2 cellular contexts compared by ENCODE assay signal in the genomic region with DNA sequence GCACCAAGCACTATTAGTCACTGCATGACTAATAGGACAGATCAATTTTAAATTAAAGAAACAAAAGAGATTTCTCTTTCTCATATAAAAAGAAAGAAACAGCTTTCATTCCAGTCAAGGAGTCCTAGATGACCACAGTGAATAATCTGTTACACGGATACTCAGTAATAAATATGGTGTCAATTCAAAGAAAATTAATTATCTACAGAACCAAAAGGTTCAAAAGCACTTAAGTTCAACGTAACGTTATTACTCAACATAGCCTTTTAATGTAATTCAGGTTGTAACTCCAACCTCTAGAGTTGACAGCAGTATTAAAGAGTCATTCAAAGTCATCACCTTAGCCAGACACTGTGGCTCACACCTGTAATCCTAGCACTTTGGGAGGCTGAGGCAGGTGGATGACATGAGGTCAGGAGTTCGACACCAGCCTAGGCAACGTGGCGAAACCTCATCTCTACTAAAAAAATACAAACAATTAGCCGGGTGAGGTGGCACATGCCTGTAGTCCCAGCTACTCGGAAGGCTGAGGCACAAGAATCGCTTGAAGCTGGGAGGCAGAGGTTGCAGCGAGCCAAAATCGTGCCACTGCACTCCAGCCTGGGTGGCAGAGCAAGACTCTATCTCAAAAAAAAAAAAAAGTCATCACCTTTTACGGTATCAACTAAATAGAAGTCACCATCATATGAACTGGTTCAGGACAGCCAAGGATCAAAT.
TF ChIP-seq lines count a peak whose summit lies in the region.

No MANE protein-coding gene starts in this region.

TF ChIP-seq in K562, 482 proteins besides CTCF, POLR2A, EP300 and RAD21 (continues in another document):
- TF ChIP-seq SIN3A (IDR thresholded peaks at IDR 0.05; ENCODE audit: borderline replicate concordance in 2 of 2, control insufficient read depth in 1 of 2, low read depth in 2 of 2, low read length in 2 of 2): no peak
- TF ChIP-seq, protein P1, sequence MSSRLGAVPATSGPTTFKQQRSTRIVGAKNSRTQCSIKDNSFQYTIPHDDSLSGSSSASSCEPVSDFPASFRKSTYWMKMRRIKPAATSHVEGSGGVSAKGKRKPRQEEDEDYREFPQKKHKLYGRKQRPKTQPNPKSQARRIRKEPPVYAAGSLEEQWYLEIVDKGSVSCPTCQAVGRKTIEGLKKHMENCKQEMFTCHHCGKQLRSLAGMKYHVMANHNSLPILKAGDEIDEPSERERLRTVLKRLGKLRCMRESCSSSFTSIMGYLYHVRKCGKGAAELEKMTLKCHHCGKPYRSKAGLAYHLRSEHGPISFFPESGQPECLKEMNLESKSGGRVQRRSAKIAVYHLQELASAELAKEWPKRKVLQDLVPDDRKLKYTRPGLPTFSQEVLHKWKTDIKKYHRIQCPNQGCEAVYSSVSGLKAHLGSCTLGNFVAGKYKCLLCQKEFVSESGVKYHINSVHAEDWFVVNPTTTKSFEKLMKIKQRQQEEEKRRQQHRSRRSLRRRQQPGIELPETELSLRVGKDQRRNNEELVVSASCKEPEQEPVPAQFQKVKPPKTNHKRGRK (tag; IDR thresholded peaks at IDR 0.05): no peak
- no peak for TF ChIP-seq PML (IDR thresholded peaks at IDR 0.05; ENCODE audit: low read length)
- TF ChIP-seq ARID2 (IDR thresholded peaks at IDR 0.05): no peak
- TF ChIP-seq L3MBTL2 (IDR thresholded peaks at IDR 0.05): peak; percentile 33; the same call in 1 of the 2 replicates
- no peak for TF ChIP-seq PBX2 (CRISPR knock-in tag; IDR thresholded peaks at IDR 0.05; ENCODE audit: low read depth)
- no peak for TF ChIP-seq PBX2 (tag; conservative IDR thresholded peaks at IDR 0.05; ENCODE audit: low read depth)
- no peak for TF ChIP-seq RBM14 (IDR thresholded peaks at IDR 0.05; ENCODE audit: borderline replicate concordance, insufficient read depth, low read depth, low read length)
- TF ChIP-seq ZBTB43 (CRISPR knock-in tag; IDR thresholded peaks at IDR 0.05): no peak
- no peak for TF ChIP-seq FOXK1 (CRISPR knock-in tag; IDR thresholded peaks at IDR 0.05; ENCODE audit: borderline replicate concordance)
- no peak for TF ChIP-seq ZNF212 (CRISPR knock-in tag; IDR thresholded peaks at IDR 0.05)
- no peak for TF ChIP-seq STAG1 (CRISPR knock-in tag; IDR thresholded peaks at IDR 0.05; ENCODE audit: borderline replicate concordance)
- no peak for TF ChIP-seq KLF10 (CRISPR knock-in tag; IDR thresholded peaks at IDR 0.05)
- TF ChIP-seq ZNF586 (CRISPR knock-in tag; conservative IDR thresholded peaks at IDR 0.05): no peak
- no peak for TF ChIP-seq CXXC5 (CRISPR knock-in tag; IDR thresholded peaks at IDR 0.05)
- TF ChIP-seq, protein P2, sequence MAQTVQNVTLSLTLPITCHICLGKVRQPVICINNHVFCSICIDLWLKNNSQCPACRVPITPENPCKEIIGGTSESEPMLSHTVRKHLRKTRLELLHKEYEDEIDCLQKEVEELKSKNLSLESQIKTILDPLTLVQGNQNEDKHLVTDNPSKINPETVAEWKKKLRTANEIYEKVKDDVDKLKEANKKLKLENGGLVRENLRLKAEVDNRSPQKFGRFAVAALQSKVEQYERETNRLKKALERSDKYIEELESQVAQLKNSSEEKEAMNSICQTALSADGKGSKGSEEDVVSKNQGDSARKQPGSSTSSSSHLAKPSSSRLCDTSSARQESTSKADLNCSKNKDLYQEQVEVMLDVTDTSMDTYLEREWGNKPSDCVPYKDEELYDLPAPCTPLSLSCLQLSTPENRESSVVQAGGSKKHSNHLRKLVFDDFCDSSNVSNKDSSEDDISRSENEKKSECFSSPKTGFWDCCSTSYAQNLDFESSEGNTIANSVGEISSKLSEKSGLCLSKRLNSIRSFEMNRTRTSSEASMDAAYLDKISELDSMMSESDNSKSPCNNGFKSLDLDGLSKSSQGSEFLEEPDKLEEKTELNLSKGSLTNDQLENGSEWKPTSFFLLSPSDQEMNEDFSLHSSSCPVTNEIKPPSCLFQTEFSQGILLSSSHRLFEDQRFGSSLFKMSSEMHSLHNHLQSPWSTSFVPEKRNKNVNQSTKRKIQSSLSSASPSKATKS (CRISPR knock-in tag; IDR thresholded peaks at IDR 0.05): no peak
- no peak for TF ChIP-seq CEBPG (CRISPR knock-in tag; IDR thresholded peaks at IDR 0.05)
- TF ChIP-seq CEBPG (tag; conservative IDR thresholded peaks at IDR 0.05 in 1 of 2, IDR thresholded peaks at IDR 0.05 in 1 of 2): 0 out of 4 replicates have a peak, but pooled peaks of 1 of the 2 experiments have one; percentile 11
- TF ChIP-seq, protein P3, sequence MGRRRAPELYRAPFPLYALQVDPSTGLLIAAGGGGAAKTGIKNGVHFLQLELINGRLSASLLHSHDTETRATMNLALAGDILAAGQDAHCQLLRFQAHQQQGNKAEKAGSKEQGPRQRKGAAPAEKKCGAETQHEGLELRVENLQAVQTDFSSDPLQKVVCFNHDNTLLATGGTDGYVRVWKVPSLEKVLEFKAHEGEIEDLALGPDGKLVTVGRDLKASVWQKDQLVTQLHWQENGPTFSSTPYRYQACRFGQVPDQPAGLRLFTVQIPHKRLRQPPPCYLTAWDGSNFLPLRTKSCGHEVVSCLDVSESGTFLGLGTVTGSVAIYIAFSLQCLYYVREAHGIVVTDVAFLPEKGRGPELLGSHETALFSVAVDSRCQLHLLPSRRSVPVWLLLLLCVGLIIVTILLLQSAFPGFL (CRISPR knock-in tag; IDR thresholded peaks at IDR 0.05): no peak
- TF ChIP-seq PYGO2 (tag; IDR thresholded peaks at IDR 0.05): no peak
- TF ChIP-seq MAFF (IDR thresholded peaks at IDR 0.05; ENCODE audit: low read length): no peak

TF ChIP-seq in GM12891, 5 proteins besides CTCF, POLR2A, EP300 and RAD21 (continued from another document):
- no peak for TF ChIP-seq PAX5 (IDR thresholded peaks at IDR 0.05; ENCODE audit: insufficient read depth, low read length, severe bottlenecking)
- no peak for TF ChIP-seq POU2F2 (IDR thresholded peaks at IDR 0.05; ENCODE audit: low read depth, low read length)
- no peak for TF ChIP-seq POLR2AphosphoS5 (IDR thresholded peaks at IDR 0.05; ENCODE audit: low read depth, low read length)
- no peak for TF ChIP-seq SPI1 (IDR thresholded peaks at IDR 0.05; ENCODE audit: low read depth, low read length)
